ENCODE assay signal across 23 cellular contexts in the genomic region with DNA sequence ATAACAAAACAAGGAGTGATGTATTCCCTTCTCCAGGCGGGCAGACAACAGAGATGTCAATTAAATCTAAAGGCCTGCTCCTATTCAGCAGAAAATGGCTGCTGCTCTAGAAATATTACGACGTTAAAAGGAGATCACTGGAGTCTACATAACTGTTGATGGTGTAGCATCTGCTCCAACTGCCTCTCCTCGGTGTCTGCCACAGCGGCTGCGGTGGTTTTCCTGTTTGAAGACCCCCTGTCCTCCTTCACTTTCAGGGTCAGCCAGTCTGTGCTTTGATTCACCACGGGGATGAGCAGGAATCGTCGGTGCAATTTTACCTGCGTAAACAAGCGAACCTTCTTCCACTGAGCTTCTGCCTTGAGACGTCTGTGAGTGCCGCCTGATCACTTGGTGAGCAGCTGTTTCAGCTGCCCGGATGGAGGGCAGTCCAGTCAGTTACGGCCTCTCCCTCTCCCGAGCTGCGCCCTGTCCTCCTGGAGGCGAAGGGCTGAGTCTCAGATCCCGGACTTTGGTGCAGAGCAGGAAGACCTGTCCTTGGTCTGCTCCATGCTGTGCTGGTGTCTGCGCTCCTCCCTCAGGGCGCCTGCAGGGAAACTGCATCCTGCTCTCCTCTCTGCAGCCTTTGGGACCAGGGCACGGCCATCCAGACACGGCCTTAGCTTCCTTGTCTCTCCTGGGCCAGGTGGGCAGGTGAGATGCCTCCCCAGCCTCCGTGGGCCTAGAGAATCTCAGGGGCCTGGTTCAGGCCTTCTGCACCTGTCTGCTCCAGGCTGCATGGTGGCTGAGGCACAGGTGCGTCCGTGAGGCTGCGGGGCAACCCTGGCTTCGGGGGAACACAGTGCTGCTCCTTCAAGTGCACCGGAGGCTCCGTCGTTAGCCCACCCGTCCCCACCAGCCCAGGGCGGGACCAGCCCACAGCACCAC.
"Had no signal": no experiment of that assay in that cellular context is flagged by ENCODE, and none has a peak within 500 bp of the region (broad histone marks: within the 10 kb centered on the region; RNA-seq: fewer than 3 reads in every experiment).

No MANE protein-coding gene starts in this region.

- DNase-seq: activated CD4-positive, alpha-beta T cell treated with anti-CD3 and anti-CD28 coated beads for 4 hours; activated CD8-positive, alpha-beta memory T cell treated with anti-CD3 and anti-CD28 coated beads, Interleukin-2, amount 50 U/mL, for 48 hours; activated CD8-positive, alpha-beta T cell treated with anti-CD3 and anti-CD28 coated beads, Interleukin-2, amount 10 ng/mL, durations not matched to agents 7 days and 5 days; activated gamma-delta T cell treated with Interleukin-2 at 50 U/mL for 16 hours; activated T-cell treated with anti-CD3 and anti-CD28 coated beads, Interleukin-2, amount 50 U/mL, for 72 hours; dorsolateral prefrontal cortex; foreskin melanocyte; hypothalamus; kidney; left ventricle myocardium superior; mucosa of descending colon; naive thymus-derived CD8-positive, alpha-beta T cell; posterior cingulate gyrus; SK-N-SH; stimulated activated CD4-positive, alpha-beta T cell treated with anti-CD3 and anti-CD28 coated beads, Interleukin-12 subunit alpha, Interleukin-12 subunit beta, amount 100 ng/mL, for 4 hours; stimulated activated CD4-positive, alpha-beta T cell treated with anti-CD3 and anti-CD28 coated beads, Interleukin-1b, Interleukin-23, amount 100 ng/mL, for 48 hours; stimulated activated CD8-positive, alpha-beta memory T cell treated with anti-CD3 and anti-CD28 coated beads, Interleukin-4, amount 100 ng/mL, for 48 hours; stimulated activated naive CD4-positive, alpha-beta T cell had no signal

- H3K4me2 ChIP-seq: SK-N-SH had no signal

- H3K36me3 Mint-ChIP-seq: activated naive CD8-positive, alpha-beta T cell; memory B cell; naive thymus-derived CD8-positive, alpha-beta T cell; WTC11 had no signal

- H3K4me3 Mint-ChIP-seq: activated CD8-positive, alpha-beta T cell treated with anti-CD3 and anti-CD28 coated beads, Interleukin-2, amount 10 ng/mL, durations not matched to agents 7 days and 5 days; activated naive CD8-positive, alpha-beta T cell; activated T-cell treated with anti-CD3 and anti-CD28 coated beads, Interleukin-2, amount 50 U/mL, for 72 hours; memory B cell; naive thymus-derived CD8-positive, alpha-beta T cell; T-helper 2 cell treated with Interferon-gamma antibody and Interleukin-4, amounts not matched to agents 5 μg/mL and 100 μg/mL, for 36 hours; WTC11 had no signal

- ATAC-seq: activated CD8-positive, alpha-beta T cell treated with anti-CD3 and anti-CD28 coated beads, Interleukin-2, amount 10 ng/mL, durations not matched to agents 7 days and 5 days; activated T-cell treated with anti-CD3 and anti-CD28 coated beads, Interleukin-2, amount 50 U/mL, for 72 hours; left ventricle myocardium superior; mucosa of descending colon; naive thymus-derived CD8-positive, alpha-beta T cell; WTC11 had no signal

- H3K9me3 ChIP-seq: mucosa of descending colon, SK-N-SH, tibial artery had no signal

- H3K9ac ChIP-seq: SK-N-SH had no signal

- H3K27ac ChIP-seq: dorsolateral prefrontal cortex, tibial artery had no signal

- H3K36me3 ChIP-seq: tibial artery had no signal

- H3K9me3 Mint-ChIP-seq: T-helper 2 cell treated with Interferon-gamma antibody and Interleukin-4, amounts not matched to agents 5 μg/mL and 100 μg/mL, for 36 hours had no signal

- H3K4me3 ChIP-seq: dorsolateral prefrontal cortex, mucosa of descending colon, tibial artery had no signal

- H3K4me1 ChIP-seq: tibial artery had no signal

- H3K27ac Mint-ChIP-seq: activated CD8-positive, alpha-beta T cell treated with anti-CD3 and anti-CD28 coated beads, Interleukin-2, amount 10 ng/mL, durations not matched to agents 7 days and 5 days; activated naive CD8-positive, alpha-beta T cell; activated T-cell treated with anti-CD3 and anti-CD28 coated beads, Interleukin-2, amount 50 U/mL, for 72 hours; memory B cell; naive thymus-derived CD8-positive, alpha-beta T cell; T-helper 2 cell treated with Interferon-gamma antibody and Interleukin-4, amounts not matched to agents 5 μg/mL and 100 μg/mL, for 36 hours; WTC11 had no signal
